4 cellular contexts compared by ENCODE assay signal in the genomic region with DNA sequence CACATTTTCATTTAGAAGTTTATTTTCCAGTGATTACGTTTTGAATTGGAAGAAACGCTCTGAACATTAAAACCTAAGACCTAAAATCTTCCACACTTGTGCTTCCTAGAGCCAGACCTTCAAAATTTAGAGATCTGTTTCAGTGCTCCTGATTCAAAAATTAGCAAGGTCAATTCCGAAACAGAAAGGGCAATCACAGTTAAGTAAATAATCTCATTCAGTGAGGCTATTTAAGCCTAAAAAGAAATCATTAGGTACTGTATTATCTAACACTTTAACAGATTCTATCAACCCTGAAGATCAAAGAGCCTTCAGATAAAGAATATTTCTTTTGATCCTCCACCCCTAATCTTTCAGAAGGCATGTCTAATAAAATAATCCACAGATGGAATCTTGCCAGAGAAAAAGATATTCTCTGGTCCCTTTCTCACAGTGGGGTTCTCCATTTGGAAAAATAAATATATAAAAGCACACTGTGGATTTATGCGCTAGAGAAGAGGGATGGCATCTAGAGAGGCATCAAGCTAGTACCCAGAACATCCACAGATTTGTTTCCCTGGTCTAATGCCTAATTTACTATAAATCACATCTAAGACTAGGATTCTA.
A peak's percentile ranks its signal among the peaks of the same experiment; 100 is the strongest.
TF ChIP-seq lines count a peak whose summit lies in the region.

No MANE protein-coding gene starts in this region.

TF ChIP-seq in liver, 16 proteins besides CTCF, POLR2A, EP300 and RAD21 (continued from another document):
- TF ChIP-seq, protein P1, sequence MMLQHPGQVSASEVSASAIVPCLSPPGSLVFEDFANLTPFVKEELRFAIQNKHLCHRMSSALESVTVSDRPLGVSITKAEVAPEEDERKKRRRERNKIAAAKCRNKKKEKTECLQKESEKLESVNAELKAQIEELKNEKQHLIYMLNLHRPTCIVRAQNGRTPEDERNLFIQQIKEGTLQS (IDR thresholded peaks at IDR 0.05) = peak; percentile 24
- TF ChIP-seq, protein P2, sequence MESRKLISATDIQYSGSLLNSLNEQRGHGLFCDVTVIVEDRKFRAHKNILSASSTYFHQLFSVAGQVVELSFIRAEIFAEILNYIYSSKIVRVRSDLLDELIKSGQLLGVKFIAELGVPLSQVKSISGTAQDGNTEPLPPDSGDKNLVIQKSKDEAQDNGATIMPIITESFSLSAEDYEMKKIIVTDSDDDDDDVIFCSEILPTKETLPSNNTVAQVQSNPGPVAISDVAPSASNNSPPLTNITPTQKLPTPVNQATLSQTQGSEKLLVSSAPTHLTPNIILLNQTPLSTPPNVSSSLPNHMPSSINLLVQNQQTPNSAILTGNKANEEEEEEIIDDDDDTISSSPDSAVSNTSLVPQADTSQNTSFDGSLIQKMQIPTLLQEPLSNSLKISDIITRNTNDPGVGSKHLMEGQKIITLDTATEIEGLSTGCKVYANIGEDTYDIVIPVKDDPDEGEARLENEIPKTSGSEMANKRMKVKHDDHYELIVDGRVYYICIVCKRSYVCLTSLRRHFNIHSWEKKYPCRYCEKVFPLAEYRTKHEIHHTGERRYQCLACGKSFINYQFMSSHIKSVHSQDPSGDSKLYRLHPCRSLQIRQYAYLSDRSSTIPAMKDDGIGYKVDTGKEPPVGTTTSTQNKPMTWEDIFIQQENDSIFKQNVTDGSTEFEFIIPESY (IDR thresholded peaks at IDR 0.05) = no peak

TF ChIP-seq in HepG2, 621 proteins besides CTCF, POLR2A, EP300 and RAD21 (continues in another document):
- TF ChIP-seq HNF4G (IDR thresholded peaks at IDR 0.05; ENCODE audit: borderline replicate concordance, low read depth, low read length) = no peak
- TF ChIP-seq HNF4G (CRISPR knock-in tag; IDR thresholded peaks at IDR 0.05; ENCODE audit: borderline replicate concordance, low read depth) = no peak
- no peak for TF ChIP-seq SP1 (IDR thresholded peaks at IDR 0.05)
- no peak for TF ChIP-seq SP1 (CRISPR knock-in tag; IDR thresholded peaks at IDR 0.05)
- TF ChIP-seq, protein P3, sequence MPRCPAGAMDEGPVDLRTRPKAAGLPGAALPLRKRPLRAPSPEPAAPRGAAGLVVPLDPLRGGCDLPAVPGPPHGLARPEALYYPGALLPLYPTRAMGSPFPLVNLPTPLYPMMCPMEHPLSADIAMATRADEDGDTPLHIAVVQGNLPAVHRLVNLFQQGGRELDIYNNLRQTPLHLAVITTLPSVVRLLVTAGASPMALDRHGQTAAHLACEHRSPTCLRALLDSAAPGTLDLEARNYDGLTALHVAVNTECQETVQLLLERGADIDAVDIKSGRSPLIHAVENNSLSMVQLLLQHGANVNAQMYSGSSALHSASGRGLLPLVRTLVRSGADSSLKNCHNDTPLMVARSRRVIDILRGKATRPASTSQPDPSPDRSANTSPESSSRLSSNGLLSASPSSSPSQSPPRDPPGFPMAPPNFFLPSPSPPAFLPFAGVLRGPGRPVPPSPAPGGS (CRISPR knock-in tag; IDR thresholded peaks at IDR 0.05) = no peak
- no peak for TF ChIP-seq JDP2 (CRISPR knock-in tag; IDR thresholded peaks at IDR 0.05; ENCODE audit: borderline replicate concordance)
- TF ChIP-seq, protein P4, sequence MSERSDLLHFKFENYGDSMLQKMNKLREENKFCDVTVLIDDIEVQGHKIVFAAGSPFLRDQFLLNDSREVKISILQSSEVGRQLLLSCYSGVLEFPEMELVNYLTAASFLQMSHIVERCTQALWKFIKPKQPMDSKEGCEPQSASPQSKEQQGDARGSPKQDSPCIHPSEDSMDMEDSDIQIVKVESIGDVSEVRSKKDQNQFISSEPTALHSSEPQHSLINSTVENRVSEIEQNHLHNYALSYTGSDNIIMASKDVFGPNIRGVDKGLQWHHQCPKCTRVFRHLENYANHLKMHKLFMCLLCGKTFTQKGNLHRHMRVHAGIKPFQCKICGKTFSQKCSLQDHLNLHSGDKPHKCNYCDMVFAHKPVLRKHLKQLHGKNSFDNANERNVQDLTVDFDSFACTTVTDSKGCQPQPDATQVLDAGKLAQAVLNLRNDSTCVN (CRISPR knock-in tag; IDR thresholded peaks at IDR 0.05; ENCODE audit: borderline replicate concordance) = no peak
- no peak for TF ChIP-seq ZFX (CRISPR knock-in tag; IDR thresholded peaks at IDR 0.05; ENCODE audit: low read depth)
- no peak for TF ChIP-seq ZNF737 (CRISPR knock-in tag; IDR thresholded peaks at IDR 0.05; ENCODE audit: borderline replicate concordance)

TF ChIP-seq in WTC11, 78 proteins besides CTCF, POLR2A, EP300 and RAD21 (continued from another document and continues in another):
- TF ChIP-seq, protein P5, sequence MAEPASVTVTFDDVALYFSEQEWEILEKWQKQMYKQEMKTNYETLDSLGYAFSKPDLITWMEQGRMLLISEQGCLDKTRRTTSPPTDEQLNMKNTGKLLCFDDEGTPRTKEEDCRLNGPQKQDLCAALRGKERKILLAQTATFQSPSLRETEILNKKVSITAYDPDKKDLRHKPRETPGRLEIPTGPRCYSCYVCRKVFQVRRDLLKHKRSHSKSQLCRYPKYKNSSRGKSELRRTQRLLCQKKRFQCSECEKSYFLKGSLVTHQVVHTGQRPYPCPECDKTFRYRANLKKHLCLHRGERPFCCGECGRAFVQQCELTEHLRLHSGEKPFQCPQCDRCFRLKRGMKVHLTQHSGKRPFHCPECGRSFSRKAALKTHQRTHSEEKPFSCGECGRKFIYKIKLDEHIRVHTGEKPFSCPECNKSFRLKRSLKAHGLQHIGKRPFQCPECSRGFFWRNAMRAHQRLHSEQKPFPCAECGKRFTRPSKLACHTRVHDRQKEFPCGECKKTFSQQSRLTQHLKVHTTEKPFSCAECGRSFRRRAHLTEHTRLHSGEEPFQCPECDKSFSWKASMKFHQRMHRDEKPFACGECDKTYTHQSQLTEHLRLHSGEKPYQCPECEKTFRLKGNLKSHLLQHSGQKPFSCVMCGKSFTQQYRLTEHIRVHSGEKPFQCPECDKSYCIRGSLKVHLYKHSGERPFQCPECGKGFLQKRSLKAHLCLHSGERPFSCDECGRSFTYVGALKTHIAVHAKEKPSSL (CRISPR knock-in tag; conservative IDR thresholded peaks at IDR 0.05) = no peak
- TF ChIP-seq, protein P6, sequence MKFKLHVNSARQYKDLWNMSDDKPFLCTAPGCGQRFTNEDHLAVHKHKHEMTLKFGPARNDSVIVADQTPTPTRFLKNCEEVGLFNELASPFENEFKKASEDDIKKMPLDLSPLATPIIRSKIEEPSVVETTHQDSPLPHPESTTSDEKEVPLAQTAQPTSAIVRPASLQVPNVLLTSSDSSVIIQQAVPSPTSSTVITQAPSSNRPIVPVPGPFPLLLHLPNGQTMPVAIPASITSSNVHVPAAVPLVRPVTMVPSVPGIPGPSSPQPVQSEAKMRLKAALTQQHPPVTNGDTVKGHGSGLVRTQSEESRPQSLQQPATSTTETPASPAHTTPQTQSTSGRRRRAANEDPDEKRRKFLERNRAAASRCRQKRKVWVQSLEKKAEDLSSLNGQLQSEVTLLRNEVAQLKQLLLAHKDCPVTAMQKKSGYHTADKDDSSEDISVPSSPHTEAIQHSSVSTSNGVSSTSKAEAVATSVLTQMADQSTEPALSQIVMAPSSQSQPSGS (CRISPR knock-in tag; IDR thresholded peaks at IDR 0.05; ENCODE audit: borderline replicate concordance, low read depth) = no peak
- TF ChIP-seq, protein P7, sequence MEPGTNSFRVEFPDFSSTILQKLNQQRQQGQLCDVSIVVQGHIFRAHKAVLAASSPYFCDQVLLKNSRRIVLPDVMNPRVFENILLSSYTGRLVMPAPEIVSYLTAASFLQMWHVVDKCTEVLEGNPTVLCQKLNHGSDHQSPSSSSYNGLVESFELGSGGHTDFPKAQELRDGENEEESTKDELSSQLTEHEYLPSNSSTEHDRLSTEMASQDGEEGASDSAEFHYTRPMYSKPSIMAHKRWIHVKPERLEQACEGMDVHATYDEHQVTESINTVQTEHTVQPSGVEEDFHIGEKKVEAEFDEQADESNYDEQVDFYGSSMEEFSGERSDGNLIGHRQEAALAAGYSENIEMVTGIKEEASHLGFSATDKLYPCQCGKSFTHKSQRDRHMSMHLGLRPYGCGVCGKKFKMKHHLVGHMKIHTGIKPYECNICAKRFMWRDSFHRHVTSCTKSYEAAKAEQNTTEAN (CRISPR knock-in tag; IDR thresholded peaks at IDR 0.05) = no peak
- TF ChIP-seq, protein P8, sequence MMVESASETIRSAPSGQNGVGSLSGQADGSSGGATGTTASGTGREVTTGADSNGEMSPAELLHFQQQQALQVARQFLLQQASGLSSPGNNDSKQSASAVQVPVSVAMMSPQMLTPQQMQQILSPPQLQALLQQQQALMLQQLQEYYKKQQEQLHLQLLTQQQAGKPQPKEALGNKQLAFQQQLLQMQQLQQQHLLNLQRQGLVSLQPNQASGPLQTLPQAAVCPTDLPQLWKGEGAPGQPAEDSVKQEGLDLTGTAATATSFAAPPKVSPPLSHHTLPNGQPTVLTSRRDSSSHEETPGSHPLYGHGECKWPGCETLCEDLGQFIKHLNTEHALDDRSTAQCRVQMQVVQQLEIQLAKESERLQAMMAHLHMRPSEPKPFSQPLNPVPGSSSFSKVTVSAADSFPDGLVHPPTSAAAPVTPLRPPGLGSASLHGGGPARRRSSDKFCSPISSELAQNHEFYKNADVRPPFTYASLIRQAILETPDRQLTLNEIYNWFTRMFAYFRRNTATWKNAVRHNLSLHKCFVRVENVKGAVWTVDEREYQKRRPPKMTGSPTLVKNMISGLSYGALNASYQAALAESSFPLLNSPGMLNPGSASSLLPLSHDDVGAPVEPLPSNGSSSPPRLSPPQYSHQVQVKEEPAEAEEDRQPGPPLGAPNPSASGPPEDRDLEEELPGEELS (CRISPR knock-in tag; IDR thresholded peaks at IDR 0.05) = no peak
- TF ChIP-seq FOXP1 (CRISPR knock-in tag; IDR thresholded peaks at IDR 0.05; ENCODE audit: borderline replicate concordance) (no peak), ETV6 (CRISPR knock-in tag; IDR thresholded peaks at IDR 0.05) (no peak), JUN (CRISPR knock-in tag; IDR thresholded peaks at IDR 0.05) (no peak)

TF ChIP-seq in GM12891, 5 proteins besides CTCF, POLR2A, EP300 and RAD21 (continued from another document):
- TF ChIP-seq SPI1 (IDR thresholded peaks at IDR 0.05; ENCODE audit: low read depth, low read length) = no peak
- no peak for TF ChIP-seq POU2F2 (IDR thresholded peaks at IDR 0.05; ENCODE audit: low read depth, low read length)
